Comparison of ENCODE assay signal across 9 cellular contexts in genomic region chr14:52918486-52918885, GRCh38. TPM values are rescaled to one million over a fixed set of nuclear protein-coding genes. Genes with fewer than 3 reads are reported as not detected.
DNase-seq lines count a peak whose midpoint lies in the region; ATAC-seq and TF ChIP-seq lines count a peak whose summit lies in the region.
"Had no signal": no experiment of that assay in that cellular context is flagged by ENCODE, and none has a peak within 500 bp of the region (broad histone marks: within the 10 kb centered on the region; RNA-seq: fewer than 3 reads in every experiment).

No MANE protein-coding gene starts in this region.

- H3K9me3 Mint-ChIP-seq in activated B cell treated with CpG ODN at 0.5 μM for 24 hours (no peaks in the 10 kb centered on the region), endodermal cell (no peaks in the 10 kb centered on the region)
- H3K9me3 Mint-ChIP-seq: nephron had no signal

- no peaks in the 10 kb centered on the region for H3K36me3 Mint-ChIP-seq in activated B cell treated with CpG ODN at 0.5 μM for 24 hours (ENCODE audit: low read depth)
- peaks cover 58% of the 10 kb centered on the region for H3K36me3 Mint-ChIP-seq in endodermal cell (ENCODE audit: low read depth)

- H3K27me3 ChIP-seq in DND-41 (ENCODE audit: insufficient read depth, low read length, poor library complexity) (no peaks in the 10 kb centered on the region), left ventricle myocardium inferior (ENCODE audit: low read depth) (no peaks in the 10 kb centered on the region), upper lobe of right lung (no peaks in the 10 kb centered on the region), endodermal cell (ENCODE audit: control insufficient read depth, insufficient read depth, low read length, poor library complexity, severe bottlenecking) (no peaks in the 10 kb centered on the region)

- 0 out of 2 replicates have a peak overlapping the region, but pooled peaks have one; percentile 50 for H2AFZ ChIP-seq in DND-41 (ENCODE audit: low read depth, low read length)

- H3K9ac ChIP-seq in DND-41 (ENCODE audit: low read depth, low read length): peak overlapping the region; percentile 49
- no peak overlapping the region for H3K9ac ChIP-seq in endodermal cell (ENCODE audit: extremely low read depth, low read length, poor library complexity, severe bottlenecking)

- H3K4me1 Mint-ChIP-seq in activated B cell treated with CpG ODN at 0.5 μM for 24 hours: peaks cover 15% of the 10 kb centered on the region
- H3K4me1 Mint-ChIP-seq in endodermal cell: peaks cover 31% of the 10 kb centered on the region

- H3K4me3 Mint-ChIP-seq in activated B cell treated with CpG ODN at 0.5 μM for 24 hours: no peak overlapping the region
- no peak overlapping the region for H3K4me3 Mint-ChIP-seq in endodermal cell
- H3K4me3 Mint-ChIP-seq: nephron had no signal

- H3K4me1 ChIP-seq in DND-41 (ENCODE audit: insufficient read depth, low read length) (peaks cover 49% of the 10 kb centered on the region), left ventricle myocardium inferior (peaks cover 67% of the 10 kb centered on the region), upper lobe of right lung (peaks cover 49% of the 10 kb centered on the region), endodermal cell (ENCODE audit: control insufficient read depth, insufficient read depth, low read length) (peaks cover 8% of the 10 kb centered on the region)

- H3K4me2 ChIP-seq in DND-41 (ENCODE audit: insufficient read depth, low read length): peak overlapping the region; percentile 61

- no peaks in the 10 kb centered on the region for H4K20me1 ChIP-seq in DND-41 (ENCODE audit: insufficient read depth, low read length)

- ATAC-seq in DND-41 (ENCODE audit: insufficient read depth, low read depth) (peak; percentile 96), GM19397 (IDR thresholded peaks at IDR 0.05; ENCODE audit: unreplicated experiment) (peak; percentile 69), HG03469 (IDR thresholded peaks at IDR 0.05; ENCODE audit: unreplicated experiment) (peak; percentile 92), activated B cell treated with CpG ODN at 0.5 μM for 24 hours (ENCODE audit: low read depth) (peak; percentile 92), upper lobe of right lung (peak; percentile 82)

- no peak overlapping the region for H3K27ac Mint-ChIP-seq in activated B cell treated with CpG ODN at 0.5 μM for 24 hours
- H3K27ac Mint-ChIP-seq in endodermal cell: no peak overlapping the region

- CTCF ChIA-PET in activated B cell treated with CpG ODN at 0.5 μM for 24 hours (lab: Charles Lee): no interaction called here

- no peaks in the 10 kb centered on the region for H3K9me3 ChIP-seq in DND-41 (ENCODE audit: insufficient read depth, low read length, severe bottlenecking)
- no peaks in the 10 kb centered on the region for H3K9me3 ChIP-seq in left ventricle myocardium inferior (replicated peaks)
- no peaks in the 10 kb centered on the region for H3K9me3 ChIP-seq in upper lobe of right lung
- no peaks in the 10 kb centered on the region for H3K9me3 ChIP-seq in endodermal cell (ENCODE audit: control insufficient read depth, low read length)

- no peaks in the 10 kb centered on the region for H3K27me3 Mint-ChIP-seq in activated B cell treated with CpG ODN at 0.5 μM for 24 hours
- no peaks in the 10 kb centered on the region for H3K27me3 Mint-ChIP-seq in endodermal cell (ENCODE audit: insufficient read depth)

- POLR2A ChIA-PET in activated B cell treated with CpG ODN at 0.5 μM for 24 hours (lab: Charles Lee): no interaction called here

- H3K4me3 ChIP-seq in DND-41 (ENCODE audit: low read depth in 1 of 2, low read length in 2 of 2) (peak overlapping the region in 1 of 2 experiments; percentile 33; a peak in 1 of 4 replicates), left ventricle myocardium inferior (no peak overlapping the region), upper lobe of right lung (no peak overlapping the region), endodermal cell (ENCODE audit: low read length) (no peak overlapping the region)

- peaks cover 44% of the 10 kb centered on the region for H3K79me2 ChIP-seq in DND-41 (ENCODE audit: insufficient read depth, low read length)

- H3K36me3 ChIP-seq in DND-41 (ENCODE audit: insufficient read depth, low read length): peaks cover 16% of the 10 kb centered on the region
- H3K36me3 ChIP-seq in left ventricle myocardium inferior: peaks cover 12% of the 10 kb centered on the region
- H3K36me3 ChIP-seq in upper lobe of right lung: no peaks in the 10 kb centered on the region
- H3K36me3 ChIP-seq in endodermal cell (ENCODE audit: control insufficient read depth, insufficient read depth, low read length): peaks cover 80% of the 10 kb centered on the region

- DNase-seq in DND-41 (peak; percentile 25), activated B cell treated with CpG ODN at 0.5 μM for 24 hours (no peak), left ventricle myocardium inferior (no peak), upper lobe of right lung (no peak), endodermal cell (no peak), retina (no peak)

- TF ChIP-seq CTCF in DND-41 (IDR thresholded peaks at IDR 0.05; ENCODE audit: borderline replicate concordance, extremely low read depth, low read length, poor library complexity, severe bottlenecking) (no peak), activated B cell treated with CpG ODN at 0.5 μM for 24 hours (IDR thresholded peaks at IDR 0.05) (no peak), left ventricle myocardium inferior (IDR thresholded peaks at IDR 0.05; ENCODE audit: borderline replicate concordance) (no peak), upper lobe of right lung (IDR thresholded peaks at IDR 0.05) (no peak), endodermal cell (conservative IDR thresholded peaks at IDR 0.05) (no peak)

- intact Hi-C loops in activated B cell treated with CpG ODN at 0.5 μM for 24 hours (cut with micrococcal nuclease): no loop called here
- intact Hi-C loops in left ventricle myocardium inferior (cut with micrococcal nuclease): no loop called here
- intact Hi-C loops in upper lobe of right lung (cut with DNase I): no loop called here

- H3K27ac ChIP-seq in DND-41 (ENCODE audit: low read length): peak overlapping the region; percentile 75
- H3K27ac ChIP-seq in left ventricle myocardium inferior (replicated peaks): peak overlapping the region; percentile 45
- H3K27ac ChIP-seq in upper lobe of right lung: peak overlapping the region; percentile 58
- no peak overlapping the region for H3K27ac ChIP-seq in endodermal cell (ENCODE audit: low read depth, low read length)

RNA-seq across cellular contexts. Expression of gene FERMT2, which starts 32.4 kb away (rescaled TPM):
- total RNA-seq in activated B cell treated with CpG ODN at 0.5 μM for 24 hours: 0.24 and 0.51 TPM in 2 replicates
- total RNA-seq in left ventricle myocardium inferior: 91.9 TPM
- total RNA-seq in upper lobe of right lung: 103 TPM
- 100 to 1,000 TPM; 350 to 377 TPM for total RNA-seq in endodermal cell
- 103 TPM for polyA plus RNA-seq in endodermal cell (2013, experiment 1 of 2)
- polyA plus RNA-seq in endodermal cell (2013, experiment 2 of 2): 104 TPM

Comparison
In these comparisons a context has a peak if more than half of its experiments do, and no peak if none do; other contexts are left out.
1. RNA of gene FERMT2, which starts 32.4 kb away (total RNA-seq): 350 to 377 TPM in endodermal cell, 103 TPM in upper lobe of right lung (single experiment) and 91.9 TPM in left ventricle myocardium inferior (single experiment); 0.24 to 0.51 TPM in activated B cell treated with CpG ODN at 0.5 μM for 24 hours; every median in the first group is over 10 times any median in the second.
2. Peak in every context shown above with its lines, with median percentiles within 50 percentile points of each other: ATAC-seq.